In the genomic region with DNA sequence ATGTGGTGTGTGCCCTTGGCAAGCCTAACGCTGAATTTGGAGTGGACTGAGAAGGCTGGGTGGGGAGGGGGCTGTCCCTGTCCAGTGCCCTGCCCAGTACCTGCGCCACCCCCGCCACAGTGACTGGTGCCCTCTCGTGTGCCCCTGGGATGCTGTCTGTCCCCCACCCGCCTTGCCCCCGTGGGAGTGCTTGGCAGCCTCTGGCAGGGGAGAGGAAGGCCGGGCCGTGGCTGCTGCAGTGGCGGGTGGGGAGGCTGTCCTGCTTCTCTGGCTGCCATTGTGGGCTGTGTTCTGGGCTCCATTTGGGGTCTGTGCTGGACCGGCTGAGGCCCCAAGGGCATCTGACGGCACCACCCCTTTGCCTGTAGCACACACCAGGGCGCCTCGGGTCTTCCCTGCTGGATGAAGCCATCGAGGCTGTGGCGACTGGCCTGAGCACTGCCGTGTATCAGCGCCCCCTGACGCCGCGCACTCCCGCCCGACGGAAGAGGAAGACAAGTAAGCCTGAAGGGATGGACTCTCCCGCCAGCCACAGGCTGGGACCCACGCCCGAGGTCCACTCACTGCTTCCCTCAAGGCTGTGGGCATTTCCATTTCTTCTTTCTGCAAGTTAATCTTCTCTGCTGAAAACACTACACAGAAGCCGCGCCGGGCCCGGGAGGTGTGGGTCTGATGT, we compare ENCODE assay signal across 23 cellular contexts. TPM values are rescaled to one million over a fixed set of nuclear protein-coding genes. Genes with fewer than 3 reads are reported as not detected.
"Had no signal": no experiment of that assay in that cellular context is flagged by ENCODE, and none has a peak within 500 bp of the region (broad histone marks: within the 10 kb centered on the region; RNA-seq: fewer than 3 reads in every experiment).

No MANE protein-coding gene starts in this region.

- H3K27me3 ChIP-seq: heart right ventricle, left lung, right lobe of liver, transverse colon, uterus had no signal

- H3K36me3 ChIP-seq: uterus had no signal

- H3K4me3 ChIP-seq: heart right ventricle, left lung, lung, mucosa of descending colon, right lobe of liver, transverse colon, uterus had no signal

- DNase-seq: activated CD4-positive, alpha-beta T cell treated with anti-CD3 and anti-CD28 coated beads for 4 hours; activated CD4-positive, alpha-beta T cell treated with anti-CD3 and anti-CD28 coated beads, Interleukin-2, amount 50 U/mL, for 48 hours; activated CD8-positive, alpha-beta memory T cell treated with anti-CD3 and anti-CD28 coated beads, Interleukin-2, amount 50 U/mL, for 48 hours; activated gamma-delta T cell; activated naive CD4-positive, alpha-beta T cell treated with anti-CD3 and anti-CD28 coated beads, Interleukin-2, amount 10 ng/mL, durations not matched to agents 7 days and 5 days; activated naive CD8-positive, alpha-beta T cell treated with anti-CD3 and anti-CD28 coated beads, Interleukin-2, amount 10 ng/mL, durations not matched to agents 7 days and 5 days; activated T-cell treated with anti-CD3 and anti-CD28 coated beads, Interleukin-2, amount 50 U/mL, for 24 hours; foreskin fibroblast; heart right ventricle; right lobe of liver; stimulated activated CD4-positive, alpha-beta T cell treated with anti-CD3 and anti-CD28 coated beads, Interleukin-2, amount 100 ng/mL, for 48 hours; stimulated activated naive CD4-positive, alpha-beta T cell treated with Interleukin-2 at 50 U/mL for 16 hours; T-helper 9 cell; transverse colon; uterus had no signal

- H3K4me1 ChIP-seq: heart right ventricle, left lung, transverse colon, uterus had no signal

- H3K4me3 Mint-ChIP-seq: activated naive CD4-positive, alpha-beta T cell treated with anti-CD3 and anti-CD28 coated beads, Interleukin-2, amount 10 ng/mL, durations not matched to agents 7 days and 5 days; activated naive CD8-positive, alpha-beta T cell treated with anti-CD3 and anti-CD28 coated beads, Interleukin-2, amount 10 ng/mL, durations not matched to agents 7 days and 5 days; activated T-cell treated with anti-CD3 and anti-CD28 coated beads, Interleukin-2, amount 50 U/mL, for 24 hours; natural killer cell treated with Interleukin-12 subunit alpha and Interleukin-12 subunit beta and Interleukin-15 and Interleukin-18, amount 100 ng/mL, for 72 hours; T-helper 1 cell treated with Interleukin-12 subunit alpha and Interleukin-12 subunit beta and Interleukin-4 antibody, amounts not matched to agents 30 μg/mL and 1 μg/mL, for 36 hours had no signal

- H3K27ac Mint-ChIP-seq: activated naive CD4-positive, alpha-beta T cell treated with anti-CD3 and anti-CD28 coated beads, Interleukin-2, amount 10 ng/mL, durations not matched to agents 7 days and 5 days; activated naive CD8-positive, alpha-beta T cell treated with anti-CD3 and anti-CD28 coated beads, Interleukin-2, amount 10 ng/mL, durations not matched to agents 7 days and 5 days; T-helper 1 cell treated with Interleukin-12 subunit alpha and Interleukin-12 subunit beta and Interleukin-4 antibody, amounts not matched to agents 30 μg/mL and 1 μg/mL, for 36 hours had no signal

- H3K27ac ChIP-seq: heart right ventricle, left lung, right lobe of liver, transverse colon, uterus, VCaP had no signal

- H3K9me3 Mint-ChIP-seq: activated naive CD4-positive, alpha-beta T cell treated with anti-CD3 and anti-CD28 coated beads, Interleukin-2, amount 10 ng/mL, durations not matched to agents 7 days and 5 days; activated naive CD8-positive, alpha-beta T cell treated with anti-CD3 and anti-CD28 coated beads, Interleukin-2, amount 10 ng/mL, durations not matched to agents 7 days and 5 days; activated T-cell treated with anti-CD3 and anti-CD28 coated beads, Interleukin-2, amount 50 U/mL, for 24 hours; natural killer cell treated with Interleukin-12 subunit alpha and Interleukin-12 subunit beta and Interleukin-15 and Interleukin-18, amount 100 ng/mL, for 72 hours; T-helper 1 cell treated with Interleukin-12 subunit alpha and Interleukin-12 subunit beta and Interleukin-4 antibody, amounts not matched to agents 30 μg/mL and 1 μg/mL, for 36 hours had no signal

- H3K9me3 ChIP-seq: heart right ventricle, left lung, mucosa of descending colon, right lobe of liver, transverse colon, uterus had no signal

- ATAC-seq: left lung; mucosa of descending colon; natural killer cell treated with Interleukin-12 subunit alpha and Interleukin-12 subunit beta and Interleukin-15 and Interleukin-18, amount 100 ng/mL, for 72 hours had no signal

- H3K27me3 Mint-ChIP-seq: activated naive CD4-positive, alpha-beta T cell treated with anti-CD3 and anti-CD28 coated beads, Interleukin-2, amount 10 ng/mL, durations not matched to agents 7 days and 5 days; activated naive CD8-positive, alpha-beta T cell treated with anti-CD3 and anti-CD28 coated beads, Interleukin-2, amount 10 ng/mL, durations not matched to agents 7 days and 5 days; activated T-cell treated with anti-CD3 and anti-CD28 coated beads, Interleukin-2, amount 50 U/mL, for 24 hours; natural killer cell treated with Interleukin-12 subunit alpha and Interleukin-12 subunit beta and Interleukin-15 and Interleukin-18, amount 100 ng/mL, for 72 hours had no signal

RNA-seq across cellular contexts. Expression of a gene that starts 26.6 kb away (rescaled TPM):
- polyA plus RNA-seq: endothelial cell of umbilical vein, heart right ventricle had no signal

RNA-seq across cellular contexts. Expression of a gene that starts 28.8 kb away (rescaled TPM):
- polyA plus RNA-seq: endothelial cell of umbilical vein, esophagus, lung had no signal
